Comparison of ENCODE assay signal across 9 cellular contexts in genomic region chr17:43517615-43518386, GRCh38. TPM values are rescaled to one million over a fixed set of nuclear protein-coding genes. Genes with fewer than 3 reads are reported as not detected.
DNase-seq lines count a peak whose midpoint lies in the region; ATAC-seq and TF ChIP-seq lines count a peak whose summit lies in the region.
"Had no signal": no experiment of that assay in that cellular context is flagged by ENCODE, and none has a peak within 500 bp of the region (broad histone marks: within the 10 kb centered on the region; RNA-seq: fewer than 3 reads in every experiment).

No MANE protein-coding gene starts in this region.

- no peak for TF ChIP-seq CTCF in GM10266 (IDR thresholded peaks at IDR 0.05; ENCODE audit: control insufficient read depth, insufficient read depth, low read depth, missing control alignments)

- ATAC-seq in GM21786 (IDR thresholded peaks at IDR 0.05; ENCODE audit: unreplicated experiment) (peak; percentile 60), HG02623 (IDR thresholded peaks at IDR 0.05; ENCODE audit: unreplicated experiment) (no peak), HG02642 (IDR thresholded peaks at IDR 0.05; ENCODE audit: poor library complexity, unreplicated experiment) (no peak)

- 94 to 96% methylated on average over 3 of the region's 8 CpGs for WGBS in mesodermal cell (ENCODE audit: insufficient coverage in 2 of 2), 2 experiments

- no peak overlapping the region for H3K4me3 ChIP-seq in mesodermal cell (ENCODE audit: extremely low read depth, insufficient read depth, low read length, poor library complexity, severe bottlenecking)
- H3K4me3 ChIP-seq in SJCRH30 = no peak overlapping the region

- peak; percentile 73 for DNase-seq in GM10266 (ENCODE audit: extremely low spot score)
- no peak for DNase-seq in SJCRH30
- no peak for DNase-seq in T-helper 9 cell
- DNase-seq: NCI-H526 had no signal

- H3K9me3 ChIP-seq in mesodermal cell (ENCODE audit: control insufficient read depth, low read length) (no peaks in the 10 kb centered on the region), SJCRH30 (replicated peaks) (no peaks in the 10 kb centered on the region)

- H3K4me1 ChIP-seq in mesodermal cell (ENCODE audit: control insufficient read depth, insufficient read depth, low read length, poor library complexity, severe bottlenecking) (peaks cover 6% of the 10 kb centered on the region), SJCRH30 (no peaks in the 10 kb centered on the region)

- H3K36me3 ChIP-seq in mesodermal cell (ENCODE audit: control insufficient read depth, insufficient read depth, low read length) (peaks cover 91% of the 10 kb centered on the region), SJCRH30 (peaks cover 79% of the 10 kb centered on the region)

- H3K27me3 ChIP-seq in SJCRH30 = no peaks in the 10 kb centered on the region

- H3K27ac ChIP-seq in angular gyrus (ENCODE audit: low read depth, low read length) (peak overlapping the region; percentile 65), mesodermal cell (ENCODE audit: low read depth, low read length, severe bottlenecking) (peak overlapping the region; percentile 26), SJCRH30 (no peak overlapping the region)

RNA-seq across cellular contexts. Expression of gene ETV4, which starts 28.3 kb away (rescaled TPM):
- 70.4 TPM for polyA plus RNA-seq in mesodermal cell (2013, experiment 1 of 2)
- polyA plus RNA-seq in mesodermal cell (2013, experiment 2 of 2) = 58.7 TPM
- 70.0 and 70.4 TPM in 2 replicates for total RNA-seq in SJCRH30 (2014; rRNA removed; shearing (Covaris generic))

RNA-seq across cellular contexts. Expression of gene DHX8, which starts 34.0 kb away (rescaled TPM):
- 34.3 TPM for polyA plus RNA-seq in mesodermal cell (2013, experiment 1 of 2)
- 29.6 TPM for polyA plus RNA-seq in mesodermal cell (2013, experiment 2 of 2)
- total RNA-seq in SJCRH30 (2014; rRNA removed; shearing (Covaris generic)) = 54.3 and 56.2 TPM in 2 replicates
